In the genomic region with DNA sequence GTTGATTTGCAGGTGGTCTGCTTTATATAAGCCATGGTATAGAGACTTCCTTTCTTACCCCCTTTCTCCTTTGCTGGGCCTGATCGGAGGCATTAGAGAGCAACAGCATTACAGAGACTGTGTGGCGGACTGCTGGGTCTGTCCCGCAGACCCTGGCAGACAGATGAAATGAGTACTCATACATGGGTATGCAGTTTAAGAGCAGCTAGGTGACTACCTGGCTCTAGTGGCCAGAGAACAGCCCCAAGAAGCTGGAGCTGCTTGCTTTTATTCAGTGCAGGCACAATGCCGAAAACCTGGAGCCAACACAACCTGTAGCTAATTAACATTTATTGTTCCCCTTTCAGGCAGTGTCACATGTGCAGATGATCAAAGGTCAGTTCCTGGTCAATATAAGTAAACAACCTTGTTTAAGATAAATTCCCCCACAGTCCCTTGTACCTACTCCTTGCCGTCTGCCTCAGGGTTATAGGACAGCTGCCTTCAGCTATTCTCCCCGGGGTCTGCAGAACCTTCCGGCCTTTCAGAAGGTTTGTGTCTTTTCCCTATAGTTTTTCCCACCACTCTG, we compare ENCODE assay signal across 18 cellular contexts.
DNase-seq lines count a peak whose midpoint lies in the region; ATAC-seq and TF ChIP-seq lines count a peak whose summit lies in the region.
"Had no signal": no experiment of that assay in that cellular context is flagged by ENCODE, and none has a peak within 500 bp of the region (broad histone marks: within the 10 kb centered on the region; RNA-seq: fewer than 3 reads in every experiment).

No MANE protein-coding gene starts in this region.

- no peaks in the 10 kb centered on the region for H3K36me3 ChIP-seq in body of pancreas (replicated peaks in 1 of 2; ENCODE audit: insufficient read depth in 1 of 2, low read depth in 2 of 2)
- no peaks in the 10 kb centered on the region for H3K36me3 ChIP-seq in mucosa of descending colon (ENCODE audit: low read depth)

- H3K4me3 ChIP-seq in HFF-Myc (replicated peaks; ENCODE audit: low read depth, low read length) (no peak overlapping the region), body of pancreas (peak overlapping the region in 1 of 2 donors; percentile 25), mucosa of descending colon (no peak overlapping the region)

- H3K9me3 Mint-ChIP-seq in stimulated activated memory B cell treated with anti-CD40 and anti-IgM and Interleukin-4, amounts not matched to agents 10 μg/mL and 1 μg/mL and 100 μg/mL, for 72 hours = no peaks in the 10 kb centered on the region

- no peaks in the 10 kb centered on the region for H3K4me1 Mint-ChIP-seq in stimulated activated memory B cell treated with anti-CD40 and anti-IgM and Interleukin-4, amounts not matched to agents 10 μg/mL and 1 μg/mL and 100 μg/mL, for 72 hours
- H3K4me1 Mint-ChIP-seq: B cell, T-cell had no signal

- H3K27ac ChIP-seq in body of pancreas = peak overlapping the region; percentile 66 to 83 (median 79)

- no peaks in the 10 kb centered on the region for H3K36me3 Mint-ChIP-seq in stimulated activated memory B cell treated with anti-CD40 and anti-IgM and Interleukin-4, amounts not matched to agents 10 μg/mL and 1 μg/mL and 100 μg/mL, for 72 hours
- H3K36me3 Mint-ChIP-seq: T-cell had no signal

- WGBS in body of pancreas, 2 donors = 30 to 34% methylated on average over 7 of the region's 7 CpGs

- ATAC-seq in body of pancreas (peak; percentile 88), mucosa of descending colon (peak; percentile 94)
- ATAC-seq in stimulated activated memory B cell treated with anti-CD40 and anti-IgM and Interleukin-4, amounts not matched to agents 10 μg/mL and 1 μg/mL and 100 μg/mL, for 72 hours = peak; percentile 34
- ATAC-seq: Panc1, Right ventricle myocardium inferior, T-cell had no signal

- H3K4me3 Mint-ChIP-seq in stimulated activated memory B cell treated with anti-CD40 and anti-IgM and Interleukin-4, amounts not matched to agents 10 μg/mL and 1 μg/mL and 100 μg/mL, for 72 hours = no peak overlapping the region
- H3K4me3 Mint-ChIP-seq: B cell; CD4-positive, alpha-beta T cell; T-cell had no signal

- no peak overlapping the region for H3K27ac Mint-ChIP-seq in stimulated activated memory B cell treated with anti-CD40 and anti-IgM and Interleukin-4, amounts not matched to agents 10 μg/mL and 1 μg/mL and 100 μg/mL, for 72 hours
- H3K27ac Mint-ChIP-seq: B cell; CD4-positive, alpha-beta T cell; T-cell had no signal

- H3K9me3 ChIP-seq in body of pancreas = no peaks in the 10 kb centered on the region
- no peaks in the 10 kb centered on the region for H3K9me3 ChIP-seq in mucosa of descending colon

- H3K4me1 ChIP-seq in body of pancreas (peaks cover 17% of the 10 kb centered on the region), mucosa of descending colon (ENCODE audit: low read depth) (peaks cover 9% of the 10 kb centered on the region)

- DNase-seq in HFF-Myc (ENCODE audit: extremely low read depth, low read depth) (peak; percentile 9), body of pancreas (peak; percentile 58 to 78 (median 73)), mucosa of descending colon (peak in 2 of 3 donors; percentile 46 to 78), SKM-1 treated with dmso at 0.1 percent for 144 hours (lab: John Stamatoyannopoulos, UW; ENCODE audit: unreplicated experiment) (no peak), NCI-H345 treated with DMSO at 0.1 percent for 48 hours (lab: John Stamatoyannopoulos, UW; ENCODE audit: unreplicated experiment) (no peak), posterior vena cava (ENCODE audit: low spot score) (no peak), NCI-H2081 (lab: John Stamatoyannopoulos, UW) (no peak)
- DNase-seq: CD4-positive, alpha-beta T cell; HCEC 1CT; KG1; NCI-H1436; NCI-H2029 treated with DMSO at 0.1 percent for 48 hours; NCI-H524; T-cell had no signal

- peak; percentile 24 to 78 (median 75) for TF ChIP-seq POLR2A in body of pancreas (IDR thresholded peaks at IDR 0.05)

- H3K27me3 ChIP-seq in body of pancreas = no peaks in the 10 kb centered on the region

- H3K27me3 Mint-ChIP-seq in stimulated activated memory B cell treated with anti-CD40 and anti-IgM and Interleukin-4, amounts not matched to agents 10 μg/mL and 1 μg/mL and 100 μg/mL, for 72 hours = no peaks in the 10 kb centered on the region
- H3K27me3 Mint-ChIP-seq: B cell; CD4-positive, alpha-beta T cell; T-cell had no signal

- intact Hi-C loops in body of pancreas (cut with DNase I) = no loop called here
- intact Hi-C loops in mucosa of descending colon (cut with DNase I, micrococcal nuclease) = no loop called here
- intact Hi-C loops in posterior vena cava (cut with DNase I) = no loop called here

- TF ChIP-seq CTCF in HFF-Myc (IDR thresholded peaks at IDR 0.05; ENCODE audit: low read depth, low read length, missing control alignments) = no peak
- peak in 1 of 7 experiments; percentile 7 for TF ChIP-seq CTCF in body of pancreas (IDR thresholded peaks at IDR 0.05)
- TF ChIP-seq CTCF in mucosa of descending colon (IDR thresholded peaks at IDR 0.05) = no peak

Comparison
In these comparisons a context has a peak if more than half of its experiments do, and no peak if none do; other contexts are left out.
1. DNase-seq: peak in HFF-Myc (single experiment), body of pancreas (4 of 4) and mucosa of descending colon (2 of 3); none in SKM-1 treated with dmso at 0.1 percent for 144 hours (single experiment), NCI-H345 treated with DMSO at 0.1 percent for 48 hours (single experiment), posterior vena cava (single experiment) and NCI-H2081 (0 of 2).
2. ATAC-seq: peak in every context shown above with its lines; median percentile 94 in mucosa of descending colon; 88 in body of pancreas; 34 in stimulated activated memory B cell treated with anti-CD40 and anti-IgM and Interleukin-4, amounts not matched to agents 10 μg/mL and 1 μg/mL and 100 μg/mL, for 72 hours.